Comparison of ENCODE assay signal across 23 cellular contexts in the genomic region with DNA sequence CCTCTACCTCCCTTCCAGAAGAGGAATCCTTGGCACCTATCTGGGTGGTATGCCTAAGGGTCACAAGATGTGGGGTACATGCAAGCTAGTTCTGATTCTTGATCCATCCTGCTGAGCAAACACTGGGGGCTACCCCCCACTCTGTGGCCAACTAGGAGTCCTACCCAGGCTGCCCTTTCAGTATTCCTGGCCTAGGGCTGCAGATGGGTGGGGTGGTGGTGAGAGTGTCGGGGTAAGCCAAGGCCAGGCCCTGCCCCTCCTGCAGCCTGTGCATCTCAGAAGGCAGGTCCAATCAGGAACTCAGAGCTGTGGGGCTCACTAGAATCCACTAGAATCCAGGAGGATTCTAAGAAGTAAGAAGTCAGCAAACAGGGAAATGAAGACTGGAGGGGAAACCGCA. TPM values are rescaled to one million over a fixed set of nuclear protein-coding genes. Genes with fewer than 3 reads are reported as not detected.
A peak's percentile ranks its signal among the peaks of the same experiment; 100 is the strongest.
DNase-seq lines count a peak whose midpoint lies in the region; ATAC-seq and TF ChIP-seq lines count a peak whose summit lies in the region.
"Had no signal": no experiment of that assay in that cellular context is flagged by ENCODE, and none has a peak within 500 bp of the region (broad histone marks: within the 10 kb centered on the region; RNA-seq: fewer than 3 reads in every experiment).

No MANE protein-coding gene starts in this region.

- H3K27ac Mint-ChIP-seq in Caco-2 (ENCODE audit: unreplicated experiment): peak overlapping the region; percentile 30
- peak overlapping the region; percentile 62 for H3K27ac Mint-ChIP-seq in dendritic cell treated with granulocyte-macrophage colony-stimulating factor and Interleukin-4, amounts not matched to agents 40 ng/mL and 50 ng/mL, for 4 days

- no peaks in the 10 kb centered on the region for H3K9me3 Mint-ChIP-seq in Caco-2 (ENCODE audit: unreplicated experiment)
- H3K9me3 Mint-ChIP-seq in dendritic cell treated with granulocyte-macrophage colony-stimulating factor and Interleukin-4, amounts not matched to agents 40 ng/mL and 50 ng/mL, for 4 days: no peaks in the 10 kb centered on the region

- H3K9me3 ChIP-seq in Caco-2 (no peaks in the 10 kb centered on the region), prostate gland (no peaks in the 10 kb centered on the region)
- H3K9me3 ChIP-seq: mucosa of descending colon, right atrium auricular region, SJSA1, suprapubic skin had no signal

- H3K4me1 Mint-ChIP-seq in Caco-2 (ENCODE audit: low read depth, unreplicated experiment): peaks cover 19% of the 10 kb centered on the region
- H3K4me1 Mint-ChIP-seq in dendritic cell treated with granulocyte-macrophage colony-stimulating factor and Interleukin-4, amounts not matched to agents 40 ng/mL and 50 ng/mL, for 4 days (ENCODE audit: low read depth): peaks cover 43% of the 10 kb centered on the region

- TF ChIP-seq CTCF in C4-2B (conservative IDR thresholded peaks at IDR 0.05) (no peak), Caco-2 (IDR thresholded peaks at IDR 0.05; ENCODE audit: insufficient read depth in 1 of 2, low read depth in 1 of 2, low read length in 1 of 2, severe bottlenecking in 1 of 2, unreplicated experiment in 1 of 2) (no peak), prostate gland (IDR thresholded peaks at IDR 0.05) (no peak)

- H3K36me3 ChIP-seq in Caco-2 (ENCODE audit: control insufficient read depth, insufficient read depth, low read length) (peaks cover 3% of the 10 kb centered on the region), prostate gland (peaks cover 0 to 15% of the 10 kb centered on the region in 2 donors)

- TF ChIP-seq POLR2A in prostate gland (IDR thresholded peaks at IDR 0.05): no peak

- 100% methylated on average over 2 of the region's 2 CpGs for WGBS in prostate gland

- POLR2A ChIA-PET in Caco-2 (lab: Charles Lee): no interaction called here

- BruUV-seq in Caco-2 (replicated peaks; lab: Mats Ljungman, UMichigan): no TSS peak

- no peak overlapping the region for H3K4me3 Mint-ChIP-seq in Caco-2 (ENCODE audit: unreplicated experiment)
- H3K4me3 Mint-ChIP-seq in dendritic cell treated with granulocyte-macrophage colony-stimulating factor and Interleukin-4, amounts not matched to agents 40 ng/mL and 50 ng/mL, for 4 days: no peak overlapping the region
- H3K4me3 Mint-ChIP-seq: activated CD8-positive, alpha-beta memory T cell treated with anti-CD3 and anti-CD28 coated beads, Interleukin-2, amount 10 ng/mL, durations not matched to agents 7 days and 5 days; immature natural killer cell had no signal

- H3K4me1 ChIP-seq in Caco-2: peaks cover 25% of the 10 kb centered on the region
- H3K4me1 ChIP-seq in prostate gland (replicated peaks): peaks cover 9% of the 10 kb centered on the region

- ATAC-seq in HG02885 (IDR thresholded peaks at IDR 0.05; ENCODE audit: poor library complexity, unreplicated experiment): no peak
- ATAC-seq: activated CD4-positive, CD25-positive, alpha-beta regulatory T cell treated with anti-CD3 and anti-CD28 coated beads, Interleukin-2, amount 50 U/mL, for 24 hours; activated CD8-positive, alpha-beta memory T cell treated with anti-CD3 and anti-CD28 coated beads, Interleukin-2, amount 10 ng/mL, durations not matched to agents 7 days and 5 days; foreskin keratinocyte; left ventricle myocardium superior; mucosa of descending colon; Panc1 had no signal

- H3K27me3 Mint-ChIP-seq in Caco-2 (ENCODE audit: insufficient read depth, unreplicated experiment): no peaks in the 10 kb centered on the region
- H3K27me3 Mint-ChIP-seq in dendritic cell treated with granulocyte-macrophage colony-stimulating factor and Interleukin-4, amounts not matched to agents 40 ng/mL and 50 ng/mL, for 4 days: peaks cover 10% of the 10 kb centered on the region

- CTCF ChIA-PET in Caco-2 (lab: Charles Lee): interaction anchor here (0.8 kb wide), 1 partner anchor 69 kb away, joined by 3 read pairs; no protein-coding TSS in a partner anchor

- H3K27ac ChIP-seq in C4-2B (peak overlapping the region; percentile 94), prostate gland (peak overlapping the region; percentile 85 to 91)
- H3K27ac ChIP-seq: coronary artery, right atrium auricular region, SJSA1 had no signal

- H3K4me3 ChIP-seq in Caco-2 (ENCODE audit: low read depth, low read length): no peak overlapping the region
- H3K4me3 ChIP-seq in prostate gland: no peak overlapping the region
- H3K4me3 ChIP-seq: coronary artery, mucosa of descending colon, right atrium auricular region, SJSA1, suprapubic skin had no signal

- DNase-seq in Caco-2 (peak in 1 of 2 experiments; percentile 37), prostate gland (ENCODE audit: low spot score) (no peak), SW 1271 (lab: John Stamatoyannopoulos, UW) (no peak), NCI-H524 treated with DMSO at 0.1 percent for 48 hours (lab: John Stamatoyannopoulos, UW) (no peak)
- DNase-seq: activated CD8-positive, alpha-beta memory T cell treated with anti-CD3 and anti-CD28 coated beads, Interleukin-2, amount 10 ng/mL, durations not matched to agents 7 days and 5 days; foreskin keratinocyte; immature natural killer cell; left ventricle myocardium superior; mucosa of descending colon; NCI-H1105 treated with DMSO at 0.1 percent for 48 hours; NCI-H2081; nucleus accumbens; stimulated activated CD8-positive, alpha-beta memory T cell treated with anti-CD3 and anti-CD28 coated beads, Interleukin-4, amount 100 ng/mL, for 48 hours; T-helper 9 cell had no signal

- peaks cover 23% of the 10 kb centered on the region for H3K36me3 Mint-ChIP-seq in Caco-2 (ENCODE audit: insufficient read depth, unreplicated experiment)
- H3K36me3 Mint-ChIP-seq in dendritic cell treated with granulocyte-macrophage colony-stimulating factor and Interleukin-4, amounts not matched to agents 40 ng/mL and 50 ng/mL, for 4 days (ENCODE audit: low read depth): peaks cover 41% of the 10 kb centered on the region
- H3K36me3 Mint-ChIP-seq: activated CD8-positive, alpha-beta memory T cell treated with anti-CD3 and anti-CD28 coated beads, Interleukin-2, amount 10 ng/mL, durations not matched to agents 7 days and 5 days; immature natural killer cell had no signal

- intact Hi-C loops in Caco-2 (cut with micrococcal nuclease; ENCODE audit: unreplicated experiment): no loop called here
- intact Hi-C loops in dendritic cell treated with granulocyte-macrophage colony-stimulating factor and Interleukin-4, amounts not matched to agents 40 ng/mL and 50 ng/mL, for 4 days (cut with micrococcal nuclease): no loop called here
- intact Hi-C loops in prostate gland (cut with DNase I): no loop called here

- H3K27me3 ChIP-seq in Caco-2 (replicated peaks; ENCODE audit: control insufficient read depth, insufficient read depth, low read length) (no peaks in the 10 kb centered on the region), prostate gland (replicated peaks; ENCODE audit: insufficient read depth) (no peaks in the 10 kb centered on the region)
- H3K27me3 ChIP-seq: foreskin keratinocyte, right atrium auricular region, SJSA1, suprapubic skin had no signal

RNA-seq across cellular contexts. Expression of a gene that starts 10.9 kb away (rescaled TPM):
- total RNA-seq in Caco-2 (2022) (81.2 and 89.6 TPM in 2 replicates), prostate gland (100 to 1,000 TPM in 1 of 2 donors, 10 to 100 TPM in 1; 70.9 to 101 TPM)

RNA-seq across cellular contexts. Expression of a gene that starts 25.1 kb away (rescaled TPM):
- total RNA-seq in Caco-2 (2022): 83.3 and 88.6 TPM in 2 replicates
- 10 to 100 TPM; 35.9 to 75.3 TPM for total RNA-seq in prostate gland

RNA-seq across cellular contexts. Expression of a gene that starts 39.1 kb away (rescaled TPM):
- total RNA-seq in Caco-2 (2022) (29.8 and 30.8 TPM in 2 replicates), prostate gland (100 to 1,000 TPM in 1 of 2 donors, 10 to 100 TPM in 1; 95.1 to 145 TPM)

RNA-seq across cellular contexts. Expression of a gene that starts 47.9 kb away (rescaled TPM):
- 113 and 120 TPM in 2 replicates for total RNA-seq in Caco-2 (2022)
- 100 to 1,000 TPM; 102 to 111 TPM for total RNA-seq in prostate gland

RNA-seq across cellular contexts. Expression of a gene that starts 59.2 kb away (rescaled TPM):
- 4.5 and 5.8 TPM in 2 replicates for total RNA-seq in Caco-2 (2022)
- 1 to 10 TPM; 2.5 to 2.6 TPM for total RNA-seq in prostate gland
